In genomic region chr9:34719769-34720025, GRCh38 we compare ENCODE assay signal across 2 cellular contexts. TPM values are rescaled to one million over a fixed set of nuclear protein-coding genes. Genes with fewer than 3 reads are reported as not detected.
"Had no signal": no experiment of that assay in that cellular context is flagged by ENCODE, and none has a peak within 500 bp of the region (broad histone marks: within the 10 kb centered on the region; RNA-seq: fewer than 3 reads in every experiment).

No MANE protein-coding gene starts in this region.

RNA-seq across cellular contexts. Expression of gene CCL21, which starts 9.8 kb away (rescaled TPM):
- total RNA-seq: G401 had no signal
- polyA plus RNA-seq: GM12878 had no signal

RNA-seq across cellular contexts. Expression of gene CCL19, which starts 28.6 kb away (rescaled TPM):
- total RNA-seq: G401, GM12878 had no signal

RNA-seq across cellular contexts. Expression of gene CCL27, which starts 57.2 kb away (rescaled TPM):
- total RNA-seq: G401, GM12878 had no signal
